12 cellular contexts compared by ENCODE assay signal in the genomic region with DNA sequence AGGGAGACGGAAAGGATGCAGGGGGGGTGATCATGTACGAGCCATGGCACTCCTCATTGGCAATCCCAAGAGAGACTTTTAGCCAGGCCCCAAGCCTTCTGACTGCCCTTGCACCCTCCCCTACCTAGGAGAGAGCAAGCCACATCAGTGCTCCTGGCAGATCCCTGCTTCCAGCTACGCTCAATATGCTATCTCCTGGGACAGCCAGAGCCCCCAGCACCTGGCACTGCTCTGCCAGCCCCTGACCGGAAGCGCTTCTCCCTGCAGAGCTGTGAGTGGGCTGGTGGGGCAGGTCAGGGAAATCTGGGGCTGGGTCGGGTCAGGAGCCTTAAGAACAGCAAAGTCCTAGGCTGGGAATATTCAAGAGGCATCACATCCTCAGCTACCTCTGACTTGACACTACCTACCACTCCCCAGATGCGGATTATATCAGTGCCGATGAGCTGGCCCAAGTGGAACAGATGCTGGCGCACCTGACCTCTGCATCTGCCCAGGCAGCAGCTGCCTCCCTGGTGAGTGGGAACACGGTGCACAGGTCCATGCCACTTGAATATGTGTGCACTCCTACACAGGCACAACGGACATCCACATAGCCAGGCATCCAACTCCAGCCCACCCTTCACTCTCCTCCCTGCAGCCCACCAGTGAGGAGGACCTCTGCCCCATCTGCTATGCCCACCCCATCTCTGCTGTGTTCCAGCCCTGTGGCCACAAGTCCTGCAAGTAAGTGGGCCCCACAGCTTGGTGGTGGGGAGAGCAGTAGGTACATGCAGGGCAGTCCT. TPM values are rescaled to one million over a fixed set of nuclear protein-coding genes. Genes with fewer than 3 reads are reported as not detected.
DNase-seq lines count a peak whose midpoint lies in the region; ATAC-seq and TF ChIP-seq lines count a peak whose summit lies in the region.
"Had no signal": no experiment of that assay in that cellular context is flagged by ENCODE, and none has a peak within 500 bp of the region (broad histone marks: within the 10 kb centered on the region; RNA-seq: fewer than 3 reads in every experiment).

No MANE protein-coding gene starts in this region.

- intact Hi-C loops in Caco-2 (cut with micrococcal nuclease; ENCODE audit: unreplicated experiment), result loop anchor here (5.0 kb wide), 1 partner anchor 67 kb away; the partner anchor contains the start of gene IP6K1
- intact Hi-C loops in OCI-LY7 (cut with micrococcal nuclease; ENCODE audit: unreplicated experiment), result no loop called here

- H3K4me1 Mint-ChIP-seq in Caco-2 (ENCODE audit: low read depth, unreplicated experiment), result peaks cover 7% of the 10 kb centered on the region
- peaks cover 29% of the 10 kb centered on the region for H3K4me1 Mint-ChIP-seq in activated naive CD8-positive, alpha-beta T cell treated with anti-CD3 and anti-CD28 coated beads for 36 hours
- H3K4me1 Mint-ChIP-seq in natural killer cell treated with Interleukin-12 subunit alpha and Interleukin-12 subunit beta and Interleukin-15 and Interleukin-18, amount 100 ng/mL, for 72 hours (ENCODE audit: low read depth in 2 of 2), result peaks cover 29 to 41% of the 10 kb centered on the region in 2 donors

- no peak for ATAC-seq in natural killer cell treated with Interleukin-12 subunit alpha and Interleukin-12 subunit beta and Interleukin-15 and Interleukin-18, amount 100 ng/mL, for 72 hours
- ATAC-seq in GM18505 (IDR thresholded peaks at IDR 0.05; ENCODE audit: unreplicated experiment) (no peak), HG02973 (IDR thresholded peaks at IDR 0.05; ENCODE audit: unreplicated experiment) (no peak)

- peak overlapping the region; percentile 77 for H3K4me3 Mint-ChIP-seq in Caco-2 (ENCODE audit: unreplicated experiment)
- H3K4me3 Mint-ChIP-seq in activated naive CD8-positive, alpha-beta T cell treated with anti-CD3 and anti-CD28 coated beads for 36 hours, result no peak overlapping the region
- H3K4me3 Mint-ChIP-seq in natural killer cell treated with Interleukin-12 subunit alpha and Interleukin-12 subunit beta and Interleukin-15 and Interleukin-18, amount 100 ng/mL, for 72 hours, result peak overlapping the region; percentile 15

- BruUV-seq in Caco-2 (replicated peaks; lab: Mats Ljungman, UMichigan) (no TSS peak), OCI-LY7 (replicated peaks; lab: Mats Ljungman, UMichigan) (no TSS peak)

- no peaks in the 10 kb centered on the region for H3K9me3 ChIP-seq in Caco-2
- no peaks in the 10 kb centered on the region for H3K9me3 ChIP-seq in OCI-LY7 (ENCODE audit: low read length)

- no peaks in the 10 kb centered on the region for H3K9me3 Mint-ChIP-seq in Caco-2 (ENCODE audit: unreplicated experiment)
- no peaks in the 10 kb centered on the region for H3K9me3 Mint-ChIP-seq in activated naive CD8-positive, alpha-beta T cell treated with anti-CD3 and anti-CD28 coated beads for 36 hours
- H3K9me3 Mint-ChIP-seq in natural killer cell treated with Interleukin-12 subunit alpha and Interleukin-12 subunit beta and Interleukin-15 and Interleukin-18, amount 100 ng/mL, for 72 hours, result no peaks in the 10 kb centered on the region

- no peaks in the 10 kb centered on the region for H3K27me3 Mint-ChIP-seq in Caco-2 (ENCODE audit: insufficient read depth, unreplicated experiment)
- H3K27me3 Mint-ChIP-seq in activated naive CD8-positive, alpha-beta T cell treated with anti-CD3 and anti-CD28 coated beads for 36 hours, result peaks cover 2% of the 10 kb centered on the region
- H3K27me3 Mint-ChIP-seq in natural killer cell treated with Interleukin-12 subunit alpha and Interleukin-12 subunit beta and Interleukin-15 and Interleukin-18, amount 100 ng/mL, for 72 hours, result no peaks in the 10 kb centered on the region

- peak in 1 of 2 experiments; percentile 30 for DNase-seq in Caco-2
- DNase-seq in activated naive CD8-positive, alpha-beta T cell treated with anti-CD3 and anti-CD28 coated beads for 36 hours, result no peak
- DNase-seq in natural killer cell treated with Interleukin-12 subunit alpha and Interleukin-12 subunit beta and Interleukin-15 and Interleukin-18, amount 100 ng/mL, for 72 hours (ENCODE audit: low spot score), result no peak
- no peak for DNase-seq in NCI-H2081 treated with DMSO at 0.1 percent for 48 hours (lab: John Stamatoyannopoulos, UW)
- no peak for DNase-seq in OCI-LY7 (ENCODE audit: low spot score)
- DNase-seq: HCEC 1CT, NCI-H1930 had no signal

- peaks cover 13% of the 10 kb centered on the region; the same call in 1 of the 2 replicates for H3K79me2 ChIP-seq in OCI-LY7 (ENCODE audit: insufficient read depth, low read depth, low read length)

- TF ChIP-seq CTCF in 22Rv1 (IDR thresholded peaks at IDR 0.05) (no peak), Caco-2 (IDR thresholded peaks at IDR 0.05; ENCODE audit: insufficient read depth in 1 of 2, low read depth in 1 of 2, low read length in 1 of 2, severe bottlenecking in 1 of 2, unreplicated experiment in 1 of 2) (no peak), OCI-LY7 (conservative IDR thresholded peaks at IDR 0.05; ENCODE audit: low read length) (no peak)

- CTCF ChIA-PET in Caco-2 (lab: Charles Lee), result interaction anchor here (0.5 to 1.9 kb wide), 3 partner anchors 181 to 601 kb away, joined by 3 to 4 read pairs (median 4); no protein-coding TSS in a partner anchor
- CTCF ChIA-PET in OCI-LY7 (lab: Charles Lee; ENCODE audit: unreplicated experiment), result no interaction called here

- H2AFZ ChIP-seq in OCI-LY7 (ENCODE audit: low read length), result no peak overlapping the region

- H3K4me3 ChIP-seq in Caco-2 (ENCODE audit: low read depth, low read length), result no peak overlapping the region
- no peak overlapping the region for H3K4me3 ChIP-seq in OCI-LY7 (ENCODE audit: low read depth, low read length, poor library complexity, severe bottlenecking)

- peaks cover 9% of the 10 kb centered on the region for H3K4me1 ChIP-seq in Caco-2
- peaks cover 27% of the 10 kb centered on the region for H3K4me1 ChIP-seq in OCI-LY7 (ENCODE audit: insufficient read depth, low read length, poor library complexity, severe bottlenecking)

- H3K27me3 ChIP-seq in Caco-2 (replicated peaks; ENCODE audit: control insufficient read depth, insufficient read depth, low read length), result no peaks in the 10 kb centered on the region

- H3K27ac ChIP-seq in 22Rv1 (peak overlapping the region; percentile 75), OCI-LY7 (ENCODE audit: low read depth, low read length, poor library complexity, severe bottlenecking) (no peak overlapping the region)

- peaks cover 1% of the 10 kb centered on the region; the same call in 1 of the 2 replicates for H3K36me3 ChIP-seq in Caco-2 (ENCODE audit: control insufficient read depth, insufficient read depth, low read length)
- peaks cover 63% of the 10 kb centered on the region for H3K36me3 ChIP-seq in OCI-LY7 (ENCODE audit: insufficient read depth, low read length)

- TF ChIP-seq POLR2A in GM18505 (IDR thresholded peaks at IDR 0.05; ENCODE audit: borderline replicate concordance, extremely low read depth, insufficient read depth, insufficient read length), result no peak

- no peaks in the 10 kb centered on the region for H4K20me1 ChIP-seq in OCI-LY7 (ENCODE audit: insufficient read depth, low read length)

- POLR2A ChIA-PET in Caco-2 (lab: Charles Lee) (no interaction called here), OCI-LY7 (lab: Charles Lee) (no interaction called here)

- no peaks in the 10 kb centered on the region for H3K9me2 ChIP-seq in OCI-LY7 (ENCODE audit: insufficient read depth, low read length)

- no peak overlapping the region for H3K4me2 ChIP-seq in OCI-LY7 (ENCODE audit: low read length)

- no peak overlapping the region for H3K27ac Mint-ChIP-seq in Caco-2 (ENCODE audit: unreplicated experiment)
- peak overlapping the region; percentile 21 for H3K27ac Mint-ChIP-seq in activated naive CD8-positive, alpha-beta T cell treated with anti-CD3 and anti-CD28 coated beads for 36 hours
- H3K27ac Mint-ChIP-seq in natural killer cell treated with Interleukin-12 subunit alpha and Interleukin-12 subunit beta and Interleukin-15 and Interleukin-18, amount 100 ng/mL, for 72 hours, result peak overlapping the region; percentile 39 to 67

- peaks cover 77% of the 10 kb centered on the region for H3K36me3 Mint-ChIP-seq in Caco-2 (ENCODE audit: insufficient read depth, unreplicated experiment)
- peaks cover 22% of the 10 kb centered on the region for H3K36me3 Mint-ChIP-seq in activated naive CD8-positive, alpha-beta T cell treated with anti-CD3 and anti-CD28 coated beads for 36 hours
- no peaks in the 10 kb centered on the region for H3K36me3 Mint-ChIP-seq in natural killer cell treated with Interleukin-12 subunit alpha and Interleukin-12 subunit beta and Interleukin-15 and Interleukin-18, amount 100 ng/mL, for 72 hours

RNA-seq across cellular contexts. Expression of gene AMIGO3, which starts 1.1 kb away (rescaled TPM):
- not detected in 2 replicates for total RNA-seq in Caco-2 (2022)
- not detected for total RNA-seq in activated naive CD8-positive, alpha-beta T cell treated with anti-CD3 and anti-CD28 coated beads for 36 hours
- total RNA-seq in natural killer cell treated with Interleukin-12 subunit alpha and Interleukin-12 subunit beta and Interleukin-15 and Interleukin-18, amount 100 ng/mL, for 72 hours, result 1 to 10 TPM; 1.0 to 2.0 TPM
- 2.9 and 4.4 TPM in 2 replicates for total RNA-seq in OCI-LY7 (2014; rRNA removed; shearing (Covaris generic))
- 0.80 TPM in 1 of 2 replicates, not detected in the other for total RNA-seq in OCI-LY7 (2022)
- total RNA-seq: renal cortical epithelial cell, ureter had no signal

RNA-seq across cellular contexts. Expression of gene GMPPB, which starts 3.2 kb away (rescaled TPM):
- 26.2 and 26.5 TPM in 2 replicates for total RNA-seq in Caco-2 (2022)
- 10 to 100 TPM; 43.0 to 43.6 TPM for total RNA-seq in activated naive CD8-positive, alpha-beta T cell treated with anti-CD3 and anti-CD28 coated beads for 36 hours
- 100 to 1,000 TPM in 1 of 2 donors, 10 to 100 TPM in 1; 83.5 to 110 TPM for total RNA-seq in natural killer cell treated with Interleukin-12 subunit alpha and Interleukin-12 subunit beta and Interleukin-15 and Interleukin-18, amount 100 ng/mL, for 72 hours
- 40.7 and 43.6 TPM in 2 replicates for total RNA-seq in OCI-LY7 (2014; rRNA removed; shearing (Covaris generic))
- 52.4 and 54.5 TPM in 2 replicates for total RNA-seq in OCI-LY7 (2022)

RNA-seq across cellular contexts. Expression of gene RNF123, which starts 31.2 kb away (rescaled TPM):
- 45.2 and 50.3 TPM in 2 replicates for total RNA-seq in Caco-2 (2022)
- total RNA-seq in activated naive CD8-positive, alpha-beta T cell treated with anti-CD3 and anti-CD28 coated beads for 36 hours, result 10 to 100 TPM; 32.4 to 35.5 TPM
- 10 to 100 TPM; 45.6 to 67.9 TPM for total RNA-seq in natural killer cell treated with Interleukin-12 subunit alpha and Interleukin-12 subunit beta and Interleukin-15 and Interleukin-18, amount 100 ng/mL, for 72 hours
- 20.8 and 39.2 TPM in 2 replicates for total RNA-seq in OCI-LY7 (2014; rRNA removed; shearing (Covaris generic))
- total RNA-seq in OCI-LY7 (2022), result 48.4 and 50.6 TPM in 2 replicates

RNA-seq across cellular contexts. Expression of gene MST1, which starts 31.3 kb away (rescaled TPM):
- total RNA-seq in Caco-2 (2022) (12.6 and 15.4 TPM in 2 replicates), OCI-LY7 (2022) (24.2 and 26.2 TPM in 2 replicates)
- total RNA-seq in activated naive CD8-positive, alpha-beta T cell treated with anti-CD3 and anti-CD28 coated beads for 36 hours, result 1 to 10 TPM; 6.7 to 8.4 TPM
- total RNA-seq in natural killer cell treated with Interleukin-12 subunit alpha and Interleukin-12 subunit beta and Interleukin-15 and Interleukin-18, amount 100 ng/mL, for 72 hours, result 1 to 10 TPM; 4.2 to 6.8 TPM
- 12.5 and 13.1 TPM in 2 replicates for total RNA-seq in OCI-LY7 (2014; rRNA removed; shearing (Covaris generic))

RNA-seq across cellular contexts. Expression of gene APEH, which starts 46.4 kb away (rescaled TPM):
- total RNA-seq in Caco-2 (2022) (236 and 279 TPM in 2 replicates), OCI-LY7 (2022) (132 and 133 TPM in 2 replicates)
- 100 to 1,000 TPM; 173 to 189 TPM for total RNA-seq in activated naive CD8-positive, alpha-beta T cell treated with anti-CD3 and anti-CD28 coated beads for 36 hours
- total RNA-seq in natural killer cell treated with Interleukin-12 subunit alpha and Interleukin-12 subunit beta and Interleukin-15 and Interleukin-18, amount 100 ng/mL, for 72 hours, result 100 to 1,000 TPM; 134 to 235 TPM
- total RNA-seq in OCI-LY7 (2014; rRNA removed; shearing (Covaris generic)), result 94.8 and 112 TPM in 2 replicates
